Comparison of ENCODE assay signal across 1 cellular context in the genomic region with DNA sequence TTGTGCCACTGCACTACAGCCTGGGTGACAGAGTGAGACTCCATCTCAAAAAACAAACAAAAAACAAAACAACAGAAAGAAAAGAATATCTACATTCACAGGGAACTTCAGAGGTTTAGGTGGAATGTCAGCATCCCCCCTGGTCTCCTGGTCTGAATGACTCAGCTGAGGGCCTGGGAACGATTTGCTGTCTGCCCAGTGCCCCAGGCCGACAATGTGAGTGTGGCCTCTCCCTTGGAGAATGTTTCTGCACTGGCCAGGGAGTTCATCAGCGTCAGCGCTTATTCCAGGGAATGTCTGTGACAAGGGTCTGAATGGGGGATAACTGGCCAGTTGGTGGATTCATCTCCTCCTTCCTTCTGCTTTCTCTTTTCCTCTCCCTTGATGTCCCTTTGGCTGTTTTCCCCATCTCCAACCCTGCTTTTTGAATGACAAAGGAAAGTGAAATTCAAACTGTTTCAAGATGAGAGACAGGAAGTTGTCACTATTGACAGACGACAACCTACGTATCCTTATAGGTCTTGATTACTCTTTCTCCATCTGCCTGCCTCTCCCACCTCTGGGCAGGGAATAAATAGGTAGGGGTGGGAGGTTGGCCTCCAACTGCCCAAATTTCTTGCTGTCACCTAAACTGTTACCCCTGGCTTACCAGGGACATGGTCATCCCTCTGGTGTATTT.
TF ChIP-seq lines count a peak whose summit lies in the region.

No MANE protein-coding gene starts in this region.

TF ChIP-seq in GM23338, 12 proteins besides CTCF, POLR2A, EP300 and RAD21 (continued from another document):
- TF ChIP-seq, protein P1, sequence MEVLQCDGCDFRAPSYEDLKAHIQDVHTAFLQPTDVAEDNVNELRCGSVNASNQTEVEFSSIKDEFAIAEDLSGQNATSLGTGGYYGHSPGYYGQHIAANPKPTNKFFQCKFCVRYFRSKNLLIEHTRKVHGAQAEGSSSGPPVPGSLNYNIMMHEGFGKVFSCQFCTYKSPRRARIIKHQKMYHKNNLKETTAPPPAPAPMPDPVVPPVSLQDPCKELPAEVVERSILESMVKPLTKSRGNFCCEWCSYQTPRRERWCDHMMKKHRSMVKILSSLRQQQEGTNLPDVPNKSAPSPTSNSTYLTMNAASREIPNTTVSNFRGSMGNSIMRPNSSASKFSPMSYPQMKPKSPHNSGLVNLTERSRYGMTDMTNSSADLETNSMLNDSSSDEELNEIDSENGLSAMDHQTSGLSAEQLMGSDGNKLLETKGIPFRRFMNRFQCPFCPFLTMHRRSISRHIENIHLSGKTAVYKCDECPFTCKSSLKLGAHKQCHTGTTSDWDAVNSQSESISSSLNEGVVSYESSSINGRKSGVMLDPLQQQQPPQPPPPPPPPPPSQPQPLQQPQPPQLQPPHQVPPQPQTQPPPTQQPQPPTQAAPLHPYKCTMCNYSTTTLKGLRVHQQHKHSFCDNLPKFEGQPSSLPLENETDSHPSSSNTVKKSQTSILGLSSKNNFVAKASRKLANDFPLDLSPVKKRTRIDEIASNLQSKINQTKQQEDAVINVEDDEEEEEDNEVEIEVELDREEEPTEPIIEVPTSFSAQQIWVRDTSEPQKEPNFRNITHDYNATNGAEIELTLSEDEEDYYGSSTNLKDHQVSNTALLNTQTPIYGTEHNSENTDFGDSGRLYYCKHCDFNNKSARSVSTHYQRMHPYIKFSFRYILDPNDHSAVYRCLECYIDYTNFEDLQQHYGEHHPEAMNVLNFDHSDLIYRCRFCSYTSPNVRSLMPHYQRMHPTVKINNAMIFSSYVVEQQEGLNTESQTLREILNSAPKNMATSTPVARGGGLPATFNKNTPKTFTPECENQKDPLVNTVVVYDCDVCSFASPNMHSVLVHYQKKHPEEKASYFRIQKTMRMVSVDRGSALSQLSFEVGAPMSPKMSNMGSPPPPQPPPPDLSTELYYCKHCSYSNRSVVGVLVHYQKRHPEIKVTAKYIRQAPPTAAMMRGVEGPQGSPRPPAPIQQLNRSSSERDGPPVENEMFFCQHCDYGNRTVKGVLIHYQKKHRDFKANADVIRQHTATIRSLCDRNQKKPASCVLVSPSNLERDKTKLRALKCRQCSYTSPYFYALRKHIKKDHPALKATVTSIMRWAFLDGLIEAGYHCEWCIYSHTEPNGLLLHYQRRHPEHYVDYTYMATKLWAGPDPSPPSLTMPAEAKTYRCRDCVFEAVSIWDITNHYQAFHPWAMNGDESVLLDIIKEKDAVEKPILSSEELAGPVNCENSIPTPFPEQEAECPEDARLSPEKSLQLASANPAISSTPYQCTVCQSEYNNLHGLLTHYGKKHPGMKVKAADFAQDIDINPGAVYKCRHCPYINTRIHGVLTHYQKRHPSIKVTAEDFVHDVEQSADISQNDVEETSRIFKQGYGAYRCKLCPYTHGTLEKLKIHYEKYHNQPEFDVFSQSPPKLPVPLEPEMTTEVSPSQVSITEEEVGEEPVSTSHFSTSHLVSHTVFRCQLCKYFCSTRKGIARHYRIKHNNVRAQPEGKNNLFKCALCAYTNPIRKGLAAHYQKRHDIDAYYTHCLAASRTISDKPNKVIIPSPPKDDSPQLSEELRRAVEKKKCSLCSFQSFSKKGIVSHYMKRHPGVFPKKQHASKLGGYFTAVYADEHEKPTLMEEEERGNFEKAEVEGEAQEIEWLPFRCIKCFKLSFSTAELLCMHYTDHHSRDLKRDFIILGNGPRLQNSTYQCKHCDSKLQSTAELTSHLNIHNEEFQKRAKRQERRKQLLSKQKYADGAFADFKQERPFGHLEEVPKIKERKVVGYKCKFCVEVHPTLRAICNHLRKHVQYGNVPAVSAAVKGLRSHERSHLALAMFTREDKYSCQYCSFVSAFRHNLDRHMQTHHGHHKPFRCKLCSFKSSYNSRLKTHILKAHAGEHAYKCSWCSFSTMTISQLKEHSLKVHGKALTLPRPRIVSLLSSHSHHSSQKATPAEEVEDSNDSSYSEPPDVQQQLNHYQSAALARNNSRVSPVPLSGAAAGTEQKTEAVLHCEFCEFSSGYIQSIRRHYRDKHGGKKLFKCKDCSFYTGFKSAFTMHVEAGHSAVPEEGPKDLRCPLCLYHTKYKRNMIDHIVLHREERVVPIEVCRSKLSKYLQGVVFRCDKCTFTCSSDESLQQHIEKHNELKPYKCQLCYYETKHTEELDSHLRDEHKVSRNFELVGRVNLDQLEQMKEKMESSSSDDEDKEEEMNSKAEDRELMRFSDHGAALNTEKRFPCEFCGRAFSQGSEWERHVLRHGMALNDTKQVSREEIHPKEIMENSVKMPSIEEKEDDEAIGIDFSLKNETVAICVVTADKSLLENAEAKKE (CRISPR knock-in tag; IDR thresholded peaks at IDR 0.05), result no peak
- no peak for TF ChIP-seq EZH2 (IDR thresholded peaks at IDR 0.05; ENCODE audit: low read depth, unreplicated experiment)
